In genomic region chr5:69414885-69415583, GRCh38 we compare ENCODE assay signal across 1 cellular context.
TF ChIP-seq lines count a peak whose summit lies in the region.

Gene MARVELD2 (plus strand): TSS chr5:69415116. CDS start chr5:69419386, 4,270 bp downstream.

TF ChIP-seq in GM12878, 131 proteins besides CTCF, POLR2A, EP300 and RAD21 (continued from another document):
- TF ChIP-seq PBX3 (IDR thresholded peaks at IDR 0.05; ENCODE audit: insufficient replicate concordance, low read depth, low read length), result no peak
- TF ChIP-seq LARP7 (IDR thresholded peaks at IDR 0.05), result peak; percentile 50; the same call in 1 of the 2 replicates
- TF ChIP-seq ZBTB40 (IDR thresholded peaks at IDR 0.05; ENCODE audit: borderline replicate concordance), result no peak
- TF ChIP-seq NFIC (IDR thresholded peaks at IDR 0.05; ENCODE audit: low read depth, low read length), result no peak
- no peak for TF ChIP-seq IRF3 (IDR thresholded peaks at IDR 0.05)
- TF ChIP-seq BACH1 (IDR thresholded peaks at IDR 0.05; ENCODE audit: borderline replicate concordance), result no peak
- peak; percentile 38; the same call in 1 of the 2 replicates for TF ChIP-seq ZNF687 (IDR thresholded peaks at IDR 0.05)
- TF ChIP-seq BRCA1 (IDR thresholded peaks at IDR 0.05; ENCODE audit: low read depth, low read length), result no peak
- TF ChIP-seq ATF2 (IDR thresholded peaks at IDR 0.05; ENCODE audit: low read length), result no peak
- TF ChIP-seq ZNF274 (IDR thresholded peaks at IDR 0.05; ENCODE audit: insufficient read depth, insufficient read length), result no peak
- TF ChIP-seq FOXK2 (IDR thresholded peaks at IDR 0.05), result no peak
- no peak for TF ChIP-seq SKIL (IDR thresholded peaks at IDR 0.05; ENCODE audit: low read depth, poor library complexity, severe bottlenecking)
- TF ChIP-seq ZNF592 (IDR thresholded peaks at IDR 0.05), result no peak
- no peak for TF ChIP-seq POU2F2 (IDR thresholded peaks at IDR 0.05; ENCODE audit: borderline replicate concordance, low read depth, low read length)
- TF ChIP-seq STAT1 (conservative IDR thresholded peaks at IDR 0.05), result no peak
- TF ChIP-seq ATF3 (IDR thresholded peaks at IDR 0.05; ENCODE audit: borderline replicate concordance, extremely low read depth, low read depth, low read length), result no peak; the same call in 1 of the 2 replicates
- TF ChIP-seq MYB (IDR thresholded peaks at IDR 0.05; ENCODE audit: borderline replicate concordance, low read depth, low read length), result no peak
- no peak for TF ChIP-seq CHD2 (IDR thresholded peaks at IDR 0.05; ENCODE audit: borderline replicate concordance, low read depth, low read length)
- no peak for TF ChIP-seq ZNF622 (IDR thresholded peaks at IDR 0.05)
- TF ChIP-seq EED (IDR thresholded peaks at IDR 0.05; ENCODE audit: low read depth), result peak; percentile 53; the same call in 1 of the 2 replicates
- TF ChIP-seq ZBTB4 (CRISPR knock-in tag; IDR thresholded peaks at IDR 0.05), result no peak
- no peak for TF ChIP-seq JUNB (IDR thresholded peaks at IDR 0.05)
- TF ChIP-seq TBL1XR1 (IDR thresholded peaks at IDR 0.05; ENCODE audit: low read depth, low read length), result no peak
